Comparison of ENCODE assay signal across 10 cellular contexts in the genomic region with DNA sequence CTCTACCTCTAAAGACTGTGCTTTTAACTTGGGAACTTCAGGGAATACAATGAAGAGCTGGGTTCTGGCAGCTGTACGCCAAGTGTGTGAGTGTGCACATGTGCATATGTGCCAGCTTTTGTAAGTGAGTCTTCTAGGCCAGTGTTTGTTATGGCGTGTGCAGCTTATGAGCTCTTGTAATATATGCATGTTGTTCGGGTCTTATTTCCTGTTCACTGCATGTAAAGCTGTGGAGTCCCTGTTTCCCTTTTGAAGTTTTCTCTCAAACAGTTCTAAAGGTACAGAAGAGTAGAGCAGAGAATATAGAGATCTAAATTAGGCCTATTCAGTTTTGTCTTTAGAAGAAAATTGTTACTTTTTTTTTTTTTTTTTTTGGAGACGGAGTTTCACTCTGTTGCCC. TPM values are rescaled to one million over a fixed set of nuclear protein-coding genes. Genes with fewer than 3 reads are reported as not detected.
A peak's percentile ranks its signal among the peaks of the same experiment; 100 is the strongest.
DNase-seq lines count a peak whose midpoint lies in the region; ATAC-seq and TF ChIP-seq lines count a peak whose summit lies in the region.
"Had no signal": no experiment of that assay in that cellular context is flagged by ENCODE, and none has a peak within 500 bp of the region (broad histone marks: within the 10 kb centered on the region; RNA-seq: fewer than 3 reads in every experiment).

No MANE protein-coding gene starts in this region.

- no peak overlapping the region for H3K4me2 ChIP-seq in IMR-90 (ENCODE audit: low read depth, low read length)

- H3K27ac ChIP-seq in IMR-90 (ENCODE audit: insufficient read depth, low read length) (peak overlapping the region; percentile 50; the same call in 1 of the 2 replicates), thymus (ENCODE audit: low read depth) (peak overlapping the region; percentile 92), SJCRH30 (no peak overlapping the region)
- H3K27ac ChIP-seq: SJSA1 had no signal

- peaks cover 80% of the 10 kb centered on the region for H3K4me1 Mint-ChIP-seq in activated T-cell treated with anti-CD3 and anti-CD28 coated beads, Interleukin-2, amount 50 U/mL, for 72 hours (ENCODE audit: low read depth)
- H3K4me1 Mint-ChIP-seq in activated naive CD8-positive, alpha-beta T cell treated with anti-CD3 and anti-CD28 coated beads, Interleukin-2, amount 50 U/mL, for 24 hours: peaks cover 68% of the 10 kb centered on the region

- peaks cover 19% of the 10 kb centered on the region for H3K36me3 ChIP-seq in IMR-90 (ENCODE audit: control insufficient read depth, insufficient read depth, low read length)
- no peaks in the 10 kb centered on the region for H3K36me3 ChIP-seq in thymus (ENCODE audit: control insufficient read depth, insufficient read depth)
- H3K36me3 ChIP-seq in SJCRH30: peaks cover 47% of the 10 kb centered on the region

- peak overlapping the region; percentile 57; the same call in 1 of the 2 replicates for H3K14ac ChIP-seq in IMR-90 (replicated peaks; ENCODE audit: low read depth, low read length)

- peaks cover 9 to 15% of the 10 kb centered on the region in 2 donors for H3K36me3 Mint-ChIP-seq in activated T-cell treated with anti-CD3 and anti-CD28 coated beads, Interleukin-2, amount 50 U/mL, for 72 hours (ENCODE audit: insufficient read depth in 2 of 2)
- H3K36me3 Mint-ChIP-seq in activated naive CD8-positive, alpha-beta T cell treated with anti-CD3 and anti-CD28 coated beads, Interleukin-2, amount 50 U/mL, for 24 hours (ENCODE audit: low read depth): peaks cover 27% of the 10 kb centered on the region

- POLR2A ChIA-PET in IMR-90 (lab: Charles Lee; ENCODE audit: unreplicated experiment): no interaction called here

- no CpG with 5 or more reads among the region's 4 CpGs for WGBS in IMR-90 (ENCODE audit: extremely low coverage in 2 of 2, insufficient read length in 1 of 2), 2 experiments
- 21% methylated on average over 4 of the region's 4 CpGs for WGBS in thymus

- no peak overlapping the region; the same call in 1 of the 2 replicates for H3K4ac ChIP-seq in IMR-90 (ENCODE audit: low read depth, low read length)

- TF ChIP-seq CTCF in IMR-90 (conservative IDR thresholded peaks at IDR 0.05; ENCODE audit: low read depth, low read length): no peak

- no peak overlapping the region; the same call in 1 of the 2 replicates for H3K56ac ChIP-seq in IMR-90 (ENCODE audit: extremely low read depth, insufficient read depth, low read length)

- DNase-seq in activated T-cell treated with anti-CD3 and anti-CD28 coated beads, Interleukin-2, amount 50 U/mL, for 72 hours: no peak
- no peak for DNase-seq in activated T-cell treated with anti-CD3 and anti-CD28 coated beads, Interleukin-2, amount 50 U/mL, for 48 hours
- DNase-seq in IMR-90 (no peak), SJCRH30 (no peak), NCI-H510A (lab: John Stamatoyannopoulos, UW) (no peak)
- no peak for DNase-seq in activated naive CD8-positive, alpha-beta T cell treated with anti-CD3 and anti-CD28 coated beads, Interleukin-2, amount 50 U/mL, for 24 hours
- DNase-seq: small intestine had no signal

- H2AK5ac ChIP-seq in IMR-90 (ENCODE audit: low read depth, low read length): no peak overlapping the region

- intact Hi-C loops in IMR-90 (cut with micrococcal nuclease): loop anchor here (1.0 kb wide), 1 partner anchor 8 kb away; no protein-coding TSS in a partner anchor

- H3K9me3 Mint-ChIP-seq in activated T-cell treated with anti-CD3 and anti-CD28 coated beads, Interleukin-2, amount 50 U/mL, for 72 hours: no peaks in the 10 kb centered on the region
- no peaks in the 10 kb centered on the region for H3K9me3 Mint-ChIP-seq in activated naive CD8-positive, alpha-beta T cell treated with anti-CD3 and anti-CD28 coated beads, Interleukin-2, amount 50 U/mL, for 24 hours

- no peak overlapping the region for H2BK15ac ChIP-seq in IMR-90 (ENCODE audit: low read depth, low read length)

- H3K79me1 ChIP-seq in IMR-90 (ENCODE audit: low read depth in 1 of 2, low read length in 2 of 2): peaks cover 17 to 48% of the 10 kb centered on the region in 2 experiments

- no peaks in the 10 kb centered on the region for H3K27me3 Mint-ChIP-seq in activated T-cell treated with anti-CD3 and anti-CD28 coated beads, Interleukin-2, amount 50 U/mL, for 72 hours (ENCODE audit: low read depth)
- no peaks in the 10 kb centered on the region for H3K27me3 Mint-ChIP-seq in activated naive CD8-positive, alpha-beta T cell treated with anti-CD3 and anti-CD28 coated beads, Interleukin-2, amount 50 U/mL, for 24 hours

- no peak overlapping the region for H4K5ac ChIP-seq in IMR-90 (ENCODE audit: low read depth, low read length)

- H2BK20ac ChIP-seq in IMR-90 (ENCODE audit: low read depth, low read length): no peak overlapping the region

- H3K9me3 ChIP-seq in IMR-90 (ENCODE audit: control insufficient read depth, insufficient read depth, low read length) (no peaks in the 10 kb centered on the region), thymus (ENCODE audit: control insufficient read depth) (no peaks in the 10 kb centered on the region), SJCRH30 (replicated peaks) (no peaks in the 10 kb centered on the region)
- H3K9me3 ChIP-seq: SJSA1 had no signal

- peaks cover 3% of the 10 kb centered on the region; the same call in 1 of the 2 replicates for H3K9me1 ChIP-seq in IMR-90 (ENCODE audit: insufficient read depth, low read length)

- H2BK5ac ChIP-seq in IMR-90 (ENCODE audit: low read depth, low read length, poor library complexity, severe bottlenecking): no peak overlapping the region

- dilution Hi-C loops in IMR-90 (cut with HindIII; ENCODE audit: low sequenced_read_pairs, unreplicated experiment): loop anchor here (25.0 kb wide), 1 partner anchor 298 kb away; no protein-coding TSS in a partner anchor

- no TSS peak for BruUV-seq in IMR-90 (replicated peaks; lab: Mats Ljungman, UMichigan)

- no peak overlapping the region for H2AK9ac ChIP-seq in IMR-90 (replicated peaks; ENCODE audit: low read depth, low read length, poor library complexity)

- CTCF ChIA-PET in IMR-90 (lab: Yijun Ruan, JAX): interaction anchor here (0.6 to 0.7 kb wide), 2 partner anchors 14 to 270 kb away, joined by 3 to 4 read pairs; no protein-coding TSS in a partner anchor

- ATAC-seq in activated T-cell treated with anti-CD3 and anti-CD28 coated beads, Interleukin-2, amount 50 U/mL, for 72 hours (replicated peaks in 1 of 2): peak; percentile 69 to 77
- ATAC-seq in IMR-90 (ENCODE audit: low read depth) (no peak), GM19324 (IDR thresholded peaks at IDR 0.05; ENCODE audit: low FRiP score, unreplicated experiment) (no peak)
- peak; percentile 53 for ATAC-seq in activated naive CD8-positive, alpha-beta T cell treated with anti-CD3 and anti-CD28 coated beads, Interleukin-2, amount 50 U/mL, for 24 hours

- no peak overlapping the region for H3K9ac ChIP-seq in IMR-90 (ENCODE audit: low read depth, low read length)

- peak overlapping the region; percentile 53 to 79 for H3K4me3 Mint-ChIP-seq in activated T-cell treated with anti-CD3 and anti-CD28 coated beads, Interleukin-2, amount 50 U/mL, for 72 hours
- H3K4me3 Mint-ChIP-seq in activated naive CD8-positive, alpha-beta T cell treated with anti-CD3 and anti-CD28 coated beads, Interleukin-2, amount 50 U/mL, for 24 hours: peak overlapping the region; percentile 54

- H3K27ac Mint-ChIP-seq in activated T-cell treated with anti-CD3 and anti-CD28 coated beads, Interleukin-2, amount 50 U/mL, for 72 hours: peak overlapping the region; percentile 18
- peak overlapping the region; percentile 63 for H3K27ac Mint-ChIP-seq in activated naive CD8-positive, alpha-beta T cell treated with anti-CD3 and anti-CD28 coated beads, Interleukin-2, amount 50 U/mL, for 24 hours

- H4K20me1 ChIP-seq in IMR-90 (ENCODE audit: insufficient read depth, low read length): peaks cover 18% of the 10 kb centered on the region

- no peak overlapping the region; the same call in 1 of the 2 replicates for H3K23ac ChIP-seq in IMR-90 (ENCODE audit: low read depth, low read length)

- no peak overlapping the region for H4K8ac ChIP-seq in IMR-90 (ENCODE audit: low read depth in 2 of 2, low read length in 2 of 2)

- H4K91ac ChIP-seq in IMR-90 (ENCODE audit: insufficient read depth, low read depth, low read length): 0 out of 2 replicates have a peak overlapping the region, but pooled peaks have one; percentile 8

- H3K18ac ChIP-seq in IMR-90 (ENCODE audit: low read depth, low read length): no peak overlapping the region

- H3K4me3 ChIP-seq in IMR-90 (ENCODE audit: insufficient read depth, low read depth, low read length): no peak overlapping the region
- no peak overlapping the region for H3K4me3 ChIP-seq in thymus (ENCODE audit: low read length)
- H3K4me3 ChIP-seq in SJCRH30: no peak overlapping the region
- H3K4me3 ChIP-seq: SJSA1 had no signal

- TF ChIP-seq POLR2A in IMR-90 (IDR thresholded peaks at IDR 0.05; ENCODE audit: low read depth, low read length): no peak

- in situ Hi-C loops in IMR-90 (cut with MboI; ENCODE audit: low sequenced_read_pairs): loop anchor here (5.0 kb wide), 1 partner anchor 118 kb away; no protein-coding TSS in a partner anchor

- H2AFZ ChIP-seq in IMR-90 (replicated peaks; ENCODE audit: low read length, poor library complexity): no peak overlapping the region

- TF ChIP-seq RAD21 in IMR-90 (IDR thresholded peaks at IDR 0.05; ENCODE audit: low read length): no peak

- H3K27me3 ChIP-seq in IMR-90 (ENCODE audit: control insufficient read depth, insufficient read depth, low read length) (no peaks in the 10 kb centered on the region), thymus (ENCODE audit: control insufficient read depth, insufficient read depth) (no peaks in the 10 kb centered on the region), SJCRH30 (no peaks in the 10 kb centered on the region)
- H3K27me3 ChIP-seq: SJSA1 had no signal

- H2BK120ac ChIP-seq in IMR-90 (ENCODE audit: low read depth, low read length): peak overlapping the region; percentile 6; the same call in 1 of the 2 replicates

- H3K4me1 ChIP-seq in IMR-90 (ENCODE audit: control insufficient read depth, insufficient read depth, low read length) (peaks cover 7% of the 10 kb centered on the region), thymus (ENCODE audit: control insufficient read depth, insufficient read depth, low read length) (peaks cover 9% of the 10 kb centered on the region), SJCRH30 (no peaks in the 10 kb centered on the region)
- H3K4me1 ChIP-seq: SJSA1 had no signal

TF ChIP-seq in IMR-90, 13 proteins besides CTCF, POLR2A, EP300 and RAD21:
- no peak for TF ChIP-seq CEBPB (IDR thresholded peaks at IDR 0.05; ENCODE audit: low read depth, low read length)
- no peak for TF ChIP-seq MAZ (IDR thresholded peaks at IDR 0.05; ENCODE audit: borderline replicate concordance, low read depth, low read length)
- TF ChIP-seq BHLHE40 (IDR thresholded peaks at IDR 0.05; ENCODE audit: low read depth, low read length): no peak
- no peak for TF ChIP-seq FOS (IDR thresholded peaks at IDR 0.05; ENCODE audit: low read depth, low read length)

RNA-seq across cellular contexts. Expression of gene TGFBR1, which starts 30.6 kb away (rescaled TPM):
- total RNA-seq in activated T-cell treated with anti-CD3 and anti-CD28 coated beads, Interleukin-2, amount 50 U/mL, for 72 hours: 10 to 100 TPM; 31.0 to 33.5 TPM
- total RNA-seq in IMR-90 (2012; rRNA removed): 57.8 and 75.3 TPM in 2 replicates
- polyA plus RNA-seq in IMR-90 (2012; rRNA removed) (10.2 and 15.1 TPM in 2 replicates), thymus (19.4 TPM)
- polyA plus RNA-seq in IMR-90 (2012; cell fraction: cytosol; rRNA removed): 7.8 and 11.8 TPM in 2 replicates
- 1.8 and 11.2 TPM in 2 replicates for polyA plus RNA-seq in IMR-90 (2012; cell fraction: nucleus; rRNA removed; ENCODE audit: low replicate concordance)
- total RNA-seq in SJCRH30 (2014; rRNA removed; shearing (Covaris generic)): 85.0 and 97.4 TPM in 2 replicates

Comparison
In these comparisons a context has a peak if more than half of its experiments do, and no peak if none do; other contexts are left out.
1. ATAC-seq: peak in activated T-cell treated with anti-CD3 and anti-CD28 coated beads, Interleukin-2, amount 50 U/mL, for 72 hours (2 of 2) and activated naive CD8-positive, alpha-beta T cell treated with anti-CD3 and anti-CD28 coated beads, Interleukin-2, amount 50 U/mL, for 24 hours (single experiment); none in IMR-90 (single experiment) and GM19324 (single experiment).